In the genomic region with DNA sequence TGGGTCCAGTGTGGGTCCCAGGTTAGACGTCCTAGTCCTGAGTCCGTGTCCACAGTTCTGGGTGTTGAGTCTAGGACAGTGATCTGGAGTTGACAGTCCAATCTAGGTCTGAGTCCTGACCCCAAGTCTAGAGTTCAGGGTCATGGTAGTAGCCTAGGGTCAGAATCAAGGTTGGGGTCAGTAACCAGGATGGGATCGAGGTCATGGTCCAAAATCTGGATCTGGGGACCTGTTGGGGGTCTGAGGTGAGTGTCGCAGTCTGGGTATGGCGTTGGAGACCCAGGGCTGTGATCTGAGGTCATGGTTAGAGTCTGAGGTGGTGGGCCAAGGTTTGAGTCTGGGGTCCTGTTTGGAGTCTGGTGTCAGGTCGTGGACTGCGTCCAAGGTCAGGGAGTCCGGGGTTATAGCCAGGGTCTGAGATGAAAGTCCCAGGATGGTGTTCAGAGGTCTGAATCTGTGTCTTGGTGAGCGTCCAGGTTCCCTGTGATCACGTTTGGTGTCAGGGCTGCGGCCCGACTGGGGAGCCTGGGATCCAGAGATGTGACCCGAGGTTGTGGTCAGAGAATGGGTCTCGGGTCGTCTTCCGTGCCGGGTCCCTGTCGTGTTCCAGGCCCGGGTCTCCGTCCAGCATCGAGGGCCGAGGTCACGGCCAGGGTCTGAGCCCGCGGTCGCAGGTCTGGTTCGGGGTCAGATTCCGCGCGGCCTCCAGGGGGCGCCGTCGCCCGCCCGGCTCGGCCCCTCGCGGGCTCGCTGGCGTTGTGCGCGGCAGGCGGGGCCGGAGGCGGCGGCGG, we compare ENCODE assay signal across 1 cellular context.
A peak's percentile ranks its signal among the peaks of the same experiment; 100 is the strongest.
TF ChIP-seq lines count a peak whose summit lies in the region.

No MANE protein-coding gene starts in this region.

TF ChIP-seq in HepG2, 621 proteins besides CTCF, POLR2A, EP300 and RAD21 (continued from another document and continues in another):
- TF ChIP-seq, protein P1, sequence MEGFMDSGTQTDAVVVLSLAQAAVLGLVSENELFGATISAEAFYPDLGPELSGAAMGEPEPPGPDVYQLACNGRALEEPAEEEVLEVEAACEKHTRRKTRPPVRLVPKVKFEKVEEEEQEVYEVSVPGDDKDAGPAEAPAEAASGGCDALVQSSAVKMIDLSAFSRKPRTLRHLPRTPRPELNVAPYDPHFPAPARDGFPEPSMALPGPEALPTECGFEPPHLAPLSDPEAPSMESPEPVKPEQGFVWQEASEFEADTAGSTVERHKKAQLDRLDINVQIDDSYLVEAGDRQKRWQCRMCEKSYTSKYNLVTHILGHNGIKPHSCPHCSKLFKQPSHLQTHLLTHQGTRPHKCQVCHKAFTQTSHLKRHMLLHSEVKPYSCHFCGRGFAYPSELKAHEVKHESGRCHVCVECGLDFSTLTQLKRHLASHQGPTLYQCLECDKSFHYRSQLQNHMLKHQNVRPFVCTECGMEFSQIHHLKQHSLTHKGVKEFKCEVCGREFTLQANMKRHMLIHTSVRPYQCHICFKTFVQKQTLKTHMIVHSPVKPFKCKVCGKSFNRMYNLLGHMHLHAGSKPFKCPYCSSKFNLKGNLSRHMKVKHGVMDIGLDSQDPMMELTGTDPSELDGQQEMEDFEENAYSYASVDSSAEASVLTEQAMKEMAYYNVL (CRISPR knock-in tag; IDR thresholded peaks at IDR 0.05; ENCODE audit: borderline replicate concordance), result no peak
- TF ChIP-seq, protein P2, sequence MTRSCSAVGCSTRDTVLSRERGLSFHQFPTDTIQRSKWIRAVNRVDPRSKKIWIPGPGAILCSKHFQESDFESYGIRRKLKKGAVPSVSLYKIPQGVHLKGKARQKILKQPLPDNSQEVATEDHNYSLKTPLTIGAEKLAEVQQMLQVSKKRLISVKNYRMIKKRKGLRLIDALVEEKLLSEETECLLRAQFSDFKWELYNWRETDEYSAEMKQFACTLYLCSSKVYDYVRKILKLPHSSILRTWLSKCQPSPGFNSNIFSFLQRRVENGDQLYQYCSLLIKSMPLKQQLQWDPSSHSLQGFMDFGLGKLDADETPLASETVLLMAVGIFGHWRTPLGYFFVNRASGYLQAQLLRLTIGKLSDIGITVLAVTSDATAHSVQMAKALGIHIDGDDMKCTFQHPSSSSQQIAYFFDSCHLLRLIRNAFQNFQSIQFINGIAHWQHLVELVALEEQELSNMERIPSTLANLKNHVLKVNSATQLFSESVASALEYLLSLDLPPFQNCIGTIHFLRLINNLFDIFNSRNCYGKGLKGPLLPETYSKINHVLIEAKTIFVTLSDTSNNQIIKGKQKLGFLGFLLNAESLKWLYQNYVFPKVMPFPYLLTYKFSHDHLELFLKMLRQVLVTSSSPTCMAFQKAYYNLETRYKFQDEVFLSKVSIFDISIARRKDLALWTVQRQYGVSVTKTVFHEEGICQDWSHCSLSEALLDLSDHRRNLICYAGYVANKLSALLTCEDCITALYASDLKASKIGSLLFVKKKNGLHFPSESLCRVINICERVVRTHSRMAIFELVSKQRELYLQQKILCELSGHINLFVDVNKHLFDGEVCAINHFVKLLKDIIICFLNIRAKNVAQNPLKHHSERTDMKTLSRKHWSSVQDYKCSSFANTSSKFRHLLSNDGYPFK (CRISPR knock-in tag; IDR thresholded peaks at IDR 0.05; ENCODE audit: borderline replicate concordance), result 0 out of 2 replicates have a peak, but pooled peaks have one; percentile 27
- TF ChIP-seq, protein P3, sequence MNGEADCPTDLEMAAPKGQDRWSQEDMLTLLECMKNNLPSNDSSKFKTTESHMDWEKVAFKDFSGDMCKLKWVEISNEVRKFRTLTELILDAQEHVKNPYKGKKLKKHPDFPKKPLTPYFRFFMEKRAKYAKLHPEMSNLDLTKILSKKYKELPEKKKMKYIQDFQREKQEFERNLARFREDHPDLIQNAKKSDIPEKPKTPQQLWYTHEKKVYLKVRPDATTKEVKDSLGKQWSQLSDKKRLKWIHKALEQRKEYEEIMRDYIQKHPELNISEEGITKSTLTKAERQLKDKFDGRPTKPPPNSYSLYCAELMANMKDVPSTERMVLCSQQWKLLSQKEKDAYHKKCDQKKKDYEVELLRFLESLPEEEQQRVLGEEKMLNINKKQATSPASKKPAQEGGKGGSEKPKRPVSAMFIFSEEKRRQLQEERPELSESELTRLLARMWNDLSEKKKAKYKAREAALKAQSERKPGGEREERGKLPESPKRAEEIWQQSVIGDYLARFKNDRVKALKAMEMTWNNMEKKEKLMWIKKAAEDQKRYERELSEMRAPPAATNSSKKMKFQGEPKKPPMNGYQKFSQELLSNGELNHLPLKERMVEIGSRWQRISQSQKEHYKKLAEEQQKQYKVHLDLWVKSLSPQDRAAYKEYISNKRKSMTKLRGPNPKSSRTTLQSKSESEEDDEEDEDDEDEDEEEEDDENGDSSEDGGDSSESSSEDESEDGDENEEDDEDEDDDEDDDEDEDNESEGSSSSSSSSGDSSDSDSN (CRISPR knock-in tag; IDR thresholded peaks at IDR 0.05), result peak; percentile 77
- no peak for TF ChIP-seq ZNF615 (CRISPR knock-in tag; IDR thresholded peaks at IDR 0.05; ENCODE audit: borderline replicate concordance)
- TF ChIP-seq GFI1 (CRISPR knock-in tag; IDR thresholded peaks at IDR 0.05; ENCODE audit: borderline replicate concordance), result no peak
- no peak for TF ChIP-seq ADNP (CRISPR knock-in tag; IDR thresholded peaks at IDR 0.05)
- TF ChIP-seq SP2 (CRISPR knock-in tag; IDR thresholded peaks at IDR 0.05), result no peak
- peak; percentile 43; the same call in 1 of the 2 replicates for TF ChIP-seq DMAP1 (CRISPR knock-in tag; IDR thresholded peaks at IDR 0.05)
- TF ChIP-seq ZNF367 (CRISPR knock-in tag; IDR thresholded peaks at IDR 0.05; ENCODE audit: borderline replicate concordance), result no peak
- no peak for TF ChIP-seq GLI4 (CRISPR knock-in tag; IDR thresholded peaks at IDR 0.05; ENCODE audit: borderline replicate concordance)
- TF ChIP-seq ZNF335 (CRISPR knock-in tag; IDR thresholded peaks at IDR 0.05), result no peak
- TF ChIP-seq, protein P4, sequence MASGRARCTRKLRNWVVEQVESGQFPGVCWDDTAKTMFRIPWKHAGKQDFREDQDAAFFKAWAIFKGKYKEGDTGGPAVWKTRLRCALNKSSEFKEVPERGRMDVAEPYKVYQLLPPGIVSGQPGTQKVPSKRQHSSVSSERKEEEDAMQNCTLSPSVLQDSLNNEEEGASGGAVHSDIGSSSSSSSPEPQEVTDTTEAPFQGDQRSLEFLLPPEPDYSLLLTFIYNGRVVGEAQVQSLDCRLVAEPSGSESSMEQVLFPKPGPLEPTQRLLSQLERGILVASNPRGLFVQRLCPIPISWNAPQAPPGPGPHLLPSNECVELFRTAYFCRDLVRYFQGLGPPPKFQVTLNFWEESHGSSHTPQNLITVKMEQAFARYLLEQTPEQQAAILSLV (CRISPR knock-in tag; IDR thresholded peaks at IDR 0.05; ENCODE audit: borderline replicate concordance), result no peak
- TF ChIP-seq NFRKB (IDR thresholded peaks at IDR 0.05), result no peak
- TF ChIP-seq, protein P5, sequence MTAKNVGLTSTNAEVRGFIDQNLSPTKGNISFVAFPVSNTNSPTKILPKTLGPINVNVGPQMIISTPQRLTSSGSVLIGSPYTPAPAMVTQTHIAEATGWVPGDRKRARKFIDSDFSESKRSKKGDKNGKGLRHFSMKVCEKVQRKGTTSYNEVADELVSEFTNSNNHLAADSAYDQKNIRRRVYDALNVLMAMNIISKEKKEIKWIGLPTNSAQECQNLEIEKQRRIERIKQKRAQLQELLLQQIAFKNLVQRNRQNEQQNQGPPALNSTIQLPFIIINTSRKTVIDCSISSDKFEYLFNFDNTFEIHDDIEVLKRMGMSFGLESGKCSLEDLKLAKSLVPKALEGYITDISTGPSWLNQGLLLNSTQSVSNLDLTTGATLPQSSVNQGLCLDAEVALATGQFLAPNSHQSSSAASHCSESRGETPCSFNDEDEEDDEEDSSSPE (CRISPR knock-in tag; IDR thresholded peaks at IDR 0.05), result no peak; the same call in 1 of the 2 replicates
- TF ChIP-seq ZNF17 (CRISPR knock-in tag; IDR thresholded peaks at IDR 0.05), result no peak
- TF ChIP-seq SOX5 (CRISPR knock-in tag; IDR thresholded peaks at IDR 0.05; ENCODE audit: borderline replicate concordance), result no peak
- no peak for TF ChIP-seq MXI1 (IDR thresholded peaks at IDR 0.05; ENCODE audit: borderline replicate concordance, low read depth, low read length)
- TF ChIP-seq MBD4 (IDR thresholded peaks at IDR 0.05; ENCODE audit: borderline replicate concordance, low read length), result no peak
- peak; percentile 68 for TF ChIP-seq RARA (CRISPR knock-in tag; IDR thresholded peaks at IDR 0.05)
- TF ChIP-seq, protein P6, sequence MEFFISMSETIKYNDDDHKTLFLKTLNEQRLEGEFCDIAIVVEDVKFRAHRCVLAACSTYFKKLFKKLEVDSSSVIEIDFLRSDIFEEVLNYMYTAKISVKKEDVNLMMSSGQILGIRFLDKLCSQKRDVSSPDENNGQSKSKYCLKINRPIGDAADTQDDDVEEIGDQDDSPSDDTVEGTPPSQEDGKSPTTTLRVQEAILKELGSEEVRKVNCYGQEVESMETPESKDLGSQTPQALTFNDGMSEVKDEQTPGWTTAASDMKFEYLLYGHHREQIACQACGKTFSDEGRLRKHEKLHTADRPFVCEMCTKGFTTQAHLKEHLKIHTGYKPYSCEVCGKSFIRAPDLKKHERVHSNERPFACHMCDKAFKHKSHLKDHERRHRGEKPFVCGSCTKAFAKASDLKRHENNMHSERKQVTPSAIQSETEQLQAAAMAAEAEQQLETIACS (CRISPR knock-in tag; IDR thresholded peaks at IDR 0.05), result peak; percentile 81
- TF ChIP-seq ZNF510 (CRISPR knock-in tag; IDR thresholded peaks at IDR 0.05; ENCODE audit: low read depth), result no peak
- TF ChIP-seq, protein P7, sequence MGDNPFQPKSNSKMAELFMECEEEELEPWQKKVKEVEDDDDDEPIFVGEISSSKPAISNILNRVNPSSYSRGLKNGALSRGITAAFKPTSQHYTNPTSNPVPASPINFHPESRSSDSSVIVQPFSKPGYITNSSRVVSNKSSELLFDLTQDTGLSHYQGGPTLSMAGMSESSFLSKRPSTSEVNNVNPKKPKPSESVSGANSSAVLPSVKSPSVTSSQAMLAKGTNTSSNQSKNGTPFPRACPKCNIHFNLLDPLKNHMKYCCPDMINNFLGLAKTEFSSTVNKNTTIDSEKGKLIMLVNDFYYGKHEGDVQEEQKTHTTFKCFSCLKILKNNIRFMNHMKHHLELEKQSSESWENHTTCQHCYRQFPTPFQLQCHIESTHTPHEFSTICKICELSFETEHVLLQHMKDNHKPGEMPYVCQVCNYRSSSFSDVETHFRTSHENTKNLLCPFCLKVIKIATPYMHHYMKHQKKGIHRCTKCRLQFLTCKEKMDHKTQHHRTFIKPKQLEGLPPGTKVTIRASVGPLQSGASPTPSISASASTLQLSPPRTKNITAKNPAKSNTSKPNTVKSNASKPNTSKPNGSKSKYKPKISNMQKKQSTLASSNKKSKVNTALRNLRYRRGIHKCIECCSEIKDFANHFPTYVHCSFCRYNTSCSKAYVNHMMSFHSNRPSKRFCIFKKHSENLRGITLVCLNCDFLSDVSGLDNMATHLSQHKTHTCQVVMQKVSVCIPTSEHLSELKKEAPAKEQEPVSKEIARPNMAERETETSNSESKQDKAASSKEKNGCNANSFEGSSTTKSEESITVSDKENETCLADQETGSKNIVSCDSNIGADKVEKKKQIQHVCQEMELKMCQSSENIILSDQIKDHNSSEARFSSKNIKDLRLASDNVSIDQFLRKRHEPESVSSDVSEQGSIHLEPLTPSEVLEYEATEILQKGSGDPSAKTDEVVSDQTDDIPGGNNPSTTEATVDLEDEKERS (CRISPR knock-in tag; IDR thresholded peaks at IDR 0.05), result no peak
- TF ChIP-seq ZFP37 (CRISPR knock-in tag; IDR thresholded peaks at IDR 0.05; ENCODE audit: borderline replicate concordance), result no peak
- no peak for TF ChIP-seq HNRNPLL (IDR thresholded peaks at IDR 0.05; ENCODE audit: low read depth, low read length, poor library complexity, severe bottlenecking)
- TF ChIP-seq ZBTB7A (CRISPR knock-in tag; IDR thresholded peaks at IDR 0.05), result peak; percentile 65; the same call in 1 of the 2 replicates
- no peak for TF ChIP-seq NBN (conservative IDR thresholded peaks at IDR 0.05)
- TF ChIP-seq, protein P8, sequence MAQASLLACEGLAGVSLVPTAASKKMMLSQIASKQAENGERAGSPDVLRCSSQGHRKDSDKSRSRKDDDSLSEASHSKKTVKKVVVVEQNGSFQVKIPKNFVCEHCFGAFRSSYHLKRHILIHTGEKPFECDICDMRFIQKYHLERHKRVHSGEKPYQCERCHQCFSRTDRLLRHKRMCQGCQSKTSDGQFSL (CRISPR knock-in tag; IDR thresholded peaks at IDR 0.05), result no peak
- TF ChIP-seq NR2C2 (CRISPR knock-in tag; IDR thresholded peaks at IDR 0.05; ENCODE audit: borderline replicate concordance), result peak; percentile 58; the same call in 1 of the 2 replicates
- TF ChIP-seq, protein P9, sequence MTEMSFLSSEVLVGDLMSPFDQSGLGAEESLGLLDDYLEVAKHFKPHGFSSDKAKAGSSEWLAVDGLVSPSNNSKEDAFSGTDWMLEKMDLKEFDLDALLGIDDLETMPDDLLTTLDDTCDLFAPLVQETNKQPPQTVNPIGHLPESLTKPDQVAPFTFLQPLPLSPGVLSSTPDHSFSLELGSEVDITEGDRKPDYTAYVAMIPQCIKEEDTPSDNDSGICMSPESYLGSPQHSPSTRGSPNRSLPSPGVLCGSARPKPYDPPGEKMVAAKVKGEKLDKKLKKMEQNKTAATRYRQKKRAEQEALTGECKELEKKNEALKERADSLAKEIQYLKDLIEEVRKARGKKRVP (CRISPR knock-in tag; IDR thresholded peaks at IDR 0.05), result no peak
- TF ChIP-seq, protein P10, sequence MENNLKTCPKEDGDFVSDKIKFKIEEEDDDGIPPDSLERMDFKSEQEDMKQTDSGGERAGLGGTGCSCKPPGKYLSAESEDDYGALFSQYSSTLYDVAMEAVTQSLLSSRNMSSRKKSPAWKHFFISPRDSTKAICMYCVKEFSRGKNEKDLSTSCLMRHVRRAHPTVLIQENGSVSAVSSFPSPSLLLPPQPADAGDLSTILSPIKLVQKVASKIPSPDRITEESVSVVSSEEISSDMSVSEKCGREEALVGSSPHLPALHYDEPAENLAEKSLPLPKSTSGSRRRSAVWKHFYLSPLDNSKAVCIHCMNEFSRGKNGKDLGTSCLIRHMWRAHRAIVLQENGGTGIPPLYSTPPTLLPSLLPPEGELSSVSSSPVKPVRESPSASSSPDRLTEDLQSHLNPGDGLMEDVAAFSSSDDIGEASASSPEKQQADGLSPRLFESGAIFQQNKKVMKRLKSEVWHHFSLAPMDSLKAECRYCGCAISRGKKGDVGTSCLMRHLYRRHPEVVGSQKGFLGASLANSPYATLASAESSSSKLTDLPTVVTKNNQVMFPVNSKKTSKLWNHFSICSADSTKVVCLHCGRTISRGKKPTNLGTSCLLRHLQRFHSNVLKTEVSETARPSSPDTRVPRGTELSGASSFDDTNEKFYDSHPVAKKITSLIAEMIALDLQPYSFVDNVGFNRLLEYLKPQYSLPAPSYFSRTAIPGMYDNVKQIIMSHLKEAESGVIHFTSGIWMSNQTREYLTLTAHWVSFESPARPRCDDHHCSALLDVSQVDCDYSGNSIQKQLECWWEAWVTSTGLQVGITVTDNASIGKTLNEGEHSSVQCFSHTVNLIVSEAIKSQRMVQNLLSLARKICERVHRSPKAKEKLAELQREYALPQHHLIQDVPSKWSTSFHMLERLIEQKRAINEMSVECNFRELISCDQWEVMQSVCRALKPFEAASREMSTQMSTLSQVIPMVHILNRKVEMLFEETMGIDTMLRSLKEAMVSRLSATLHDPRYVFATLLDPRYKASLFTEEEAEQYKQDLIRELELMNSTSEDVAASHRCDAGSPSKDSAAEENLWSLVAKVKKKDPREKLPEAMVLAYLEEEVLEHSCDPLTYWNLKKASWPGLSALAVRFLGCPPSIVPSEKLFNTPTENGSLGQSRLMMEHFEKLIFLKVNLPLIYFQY (CRISPR knock-in tag; IDR thresholded peaks at IDR 0.05; ENCODE audit: borderline replicate concordance), result no peak
- peak; percentile 31; the same call in 1 of the 2 replicates for TF ChIP-seq NR2F2 (IDR thresholded peaks at IDR 0.05; ENCODE audit: borderline replicate concordance, low read depth)
- TF ChIP-seq CHCHD3 (CRISPR knock-in tag; IDR thresholded peaks at IDR 0.05), result no peak
